In the genomic region with DNA sequence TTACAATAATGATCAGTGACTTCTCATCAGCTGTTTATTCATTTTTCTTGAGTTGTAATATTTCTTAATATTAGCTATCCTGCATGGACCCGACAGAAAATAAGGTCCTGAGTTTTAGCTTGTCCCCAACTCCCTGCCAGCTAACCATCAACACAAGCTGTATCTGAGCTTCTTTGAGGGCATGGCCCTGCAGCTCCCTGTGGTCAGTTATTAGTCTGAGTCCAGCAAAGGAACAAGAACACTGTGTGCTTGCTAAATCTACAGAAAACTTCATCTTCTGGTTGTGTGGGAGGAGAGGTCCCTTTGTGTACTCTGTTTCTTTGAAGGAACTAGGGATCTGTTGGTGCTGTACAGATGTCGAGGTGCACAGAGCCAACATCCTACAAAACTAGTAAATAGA, we compare ENCODE assay signal across 1 cellular context.
TF ChIP-seq lines count a peak whose summit lies in the region.

No MANE protein-coding gene starts in this region.

TF ChIP-seq in liver, 16 proteins besides CTCF, POLR2A, EP300 and RAD21 (continued from another document):
- TF ChIP-seq REST (IDR thresholded peaks at IDR 0.05) (no peak), SP1 (IDR thresholded peaks at IDR 0.05) (peak; percentile 45)
